In genomic region chr10:102241037-102241443, GRCh38 we compare ENCODE assay signal across 8 cellular contexts. TPM values are rescaled to one million over a fixed set of nuclear protein-coding genes. Genes with fewer than 3 reads are reported as not detected.
A peak's percentile ranks its signal among the peaks of the same experiment; 100 is the strongest.
DNase-seq lines count a peak whose midpoint lies in the region; ATAC-seq and TF ChIP-seq lines count a peak whose summit lies in the region.

No MANE protein-coding gene starts in this region.

- H2AFZ ChIP-seq in OCI-LY7 (ENCODE audit: low read length) (peak overlapping the region; percentile 7; the same call in 1 of the 2 replicates), fibroblast of lung (ENCODE audit: low read length) (peak overlapping the region; percentile 26), osteoblast (ENCODE audit: low read length) (peak overlapping the region; percentile 63)

- H3K36me3 Mint-ChIP-seq in Caco-2 (ENCODE audit: insufficient read depth, unreplicated experiment): peaks cover 15% of the 10 kb centered on the region

- TF ChIP-seq CTCF in Caco-2 (IDR thresholded peaks at IDR 0.05; ENCODE audit: insufficient read depth in 1 of 2, low read depth in 1 of 2, low read length in 1 of 2, severe bottlenecking in 1 of 2, unreplicated experiment in 1 of 2): no peak
- no peak for TF ChIP-seq CTCF in OCI-LY7 (conservative IDR thresholded peaks at IDR 0.05; ENCODE audit: low read length)
- TF ChIP-seq CTCF in fibroblast of lung (conservative IDR thresholded peaks at IDR 0.05 in 1 of 2, IDR thresholded peaks at IDR 0.05 in 1 of 2; ENCODE audit: low read depth in 1 of 2, low read length in 2 of 2): no peak
- no peak for TF ChIP-seq CTCF in osteoblast (IDR thresholded peaks at IDR 0.05; ENCODE audit: extremely low read depth, low read depth, low read length)

- peak overlapping the region; percentile 66 for H3K4me3 ChIP-seq in Caco-2 (ENCODE audit: low read depth, low read length)
- peak overlapping the region; percentile 44 for H3K4me3 ChIP-seq in OCI-LY7 (ENCODE audit: low read depth, low read length, poor library complexity, severe bottlenecking)
- H3K4me3 ChIP-seq in fibroblast of lung (replicated peaks in 1 of 4; ENCODE audit: control extremely low read depth in 1 of 4, insufficient read depth in 1 of 4, low read depth in 3 of 4, low read length in 4 of 4): peak overlapping the region; percentile 60 to 73 (median 67)
- H3K4me3 ChIP-seq in osteoblast (ENCODE audit: insufficient read depth, low read length): peak overlapping the region; percentile 82

- H3K9me3 Mint-ChIP-seq in Caco-2 (ENCODE audit: unreplicated experiment): no peaks in the 10 kb centered on the region

- peak overlapping the region; percentile 56 for H3K9ac ChIP-seq in fibroblast of lung (ENCODE audit: insufficient read depth, low read length)

- peaks cover 24% of the 10 kb centered on the region for H3K4me1 Mint-ChIP-seq in Caco-2 (ENCODE audit: low read depth, unreplicated experiment)

- DNase-seq in Caco-2 (no peak), OCI-LY7 (ENCODE audit: low spot score) (no peak), fibroblast of lung (ENCODE audit: low read depth in 2 of 2) (no peak), osteoblast (ENCODE audit: insufficient read length, low spot score, missing footprints) (peak; percentile 91), NCI-H82 treated with DMSO at 0.1 percent for 48 hours (lab: John Stamatoyannopoulos, UW; ENCODE audit: unreplicated experiment) (no peak), SIG-M5 (lab: John Stamatoyannopoulos, UW) (no peak), dedifferentiated amniotic fluid mesenchymal stem cell (ENCODE audit: extremely low spot score) (no peak)

- peaks cover 5% of the 10 kb centered on the region for H3K79me2 ChIP-seq in OCI-LY7 (ENCODE audit: insufficient read depth, low read depth, low read length)
- H3K79me2 ChIP-seq in fibroblast of lung (ENCODE audit: control insufficient read depth, insufficient read depth, low read length): peaks cover 6% of the 10 kb centered on the region
- peaks cover 7% of the 10 kb centered on the region for H3K79me2 ChIP-seq in osteoblast (ENCODE audit: insufficient read depth, low read length)

- peak overlapping the region; percentile 52 for H3K4me2 ChIP-seq in OCI-LY7 (ENCODE audit: low read length)
- H3K4me2 ChIP-seq in fibroblast of lung (ENCODE audit: extremely low read depth, insufficient read depth, low read length): peak overlapping the region; percentile 96
- H3K4me2 ChIP-seq in osteoblast (ENCODE audit: insufficient read depth, low read length): peak overlapping the region; percentile 95

- H3K36me3 ChIP-seq in Caco-2 (ENCODE audit: control insufficient read depth, insufficient read depth, low read length) (no peaks in the 10 kb centered on the region), OCI-LY7 (ENCODE audit: insufficient read depth, low read length) (no peaks in the 10 kb centered on the region), fibroblast of lung (ENCODE audit: control insufficient read depth, insufficient read depth, low read length) (no peaks in the 10 kb centered on the region), osteoblast (ENCODE audit: insufficient read depth, low read length) (no peaks in the 10 kb centered on the region)

- POLR2A ChIA-PET in Caco-2 (lab: Charles Lee): interaction anchor here (0.6 kb wide), 1 partner anchor 50 kb away, joined by 5 read pairs; no protein-coding TSS in a partner anchor
- POLR2A ChIA-PET in OCI-LY7 (lab: Charles Lee): interaction anchor here (1.0 kb wide), 1 partner anchor 39 kb away, joined by 3 read pairs; no protein-coding TSS in a partner anchor

- no peak for ATAC-seq in GM21515 (IDR thresholded peaks at IDR 0.05; ENCODE audit: unreplicated experiment)

- no peak overlapping the region for H3K27ac Mint-ChIP-seq in Caco-2 (ENCODE audit: unreplicated experiment)

- H4K20me1 ChIP-seq in OCI-LY7 (ENCODE audit: insufficient read depth, low read length) (no peaks in the 10 kb centered on the region), fibroblast of lung (ENCODE audit: control insufficient read depth, extremely low read depth, insufficient read depth, low read length) (no peaks in the 10 kb centered on the region), osteoblast (ENCODE audit: insufficient read depth, low read length) (peaks cover 4% of the 10 kb centered on the region)

- H3K27me3 ChIP-seq in Caco-2 (replicated peaks; ENCODE audit: control insufficient read depth, insufficient read depth, low read length) (no peaks in the 10 kb centered on the region), fibroblast of lung (ENCODE audit: control insufficient read depth, insufficient read depth, low read length) (peaks cover 33% of the 10 kb centered on the region), osteoblast (ENCODE audit: insufficient read depth, low read length) (peaks cover 7% of the 10 kb centered on the region)

- BruUV-seq in Caco-2 (replicated peaks; lab: Mats Ljungman, UMichigan): no TSS peak
- no TSS peak for BruUV-seq in OCI-LY7 (replicated peaks; lab: Mats Ljungman, UMichigan)

- no peak overlapping the region for H3K27ac ChIP-seq in OCI-LY7 (ENCODE audit: low read depth, low read length, poor library complexity, severe bottlenecking)
- no peak overlapping the region for H3K27ac ChIP-seq in fibroblast of lung (ENCODE audit: insufficient read depth, low read length)
- no peak overlapping the region for H3K27ac ChIP-seq in osteoblast (ENCODE audit: low read depth, low read length)

- CTCF ChIA-PET in Caco-2 (lab: Charles Lee) (interaction anchor here (0.6 to 2.4 kb wide), 8 partner anchors 10 to 261 kb away, joined by 3 to 17 read pairs (median 4); partner anchors contain the start of genes ACTR1A, ELOVL3 and NFKB2), OCI-LY7 (lab: Charles Lee; ENCODE audit: unreplicated experiment) (no interaction called here)

- intact Hi-C loops in Caco-2 (cut with micrococcal nuclease; ENCODE audit: unreplicated experiment) (no loop called here), OCI-LY7 (cut with micrococcal nuclease; ENCODE audit: unreplicated experiment) (no loop called here)

- peaks cover 6% of the 10 kb centered on the region for H3K27me3 Mint-ChIP-seq in Caco-2 (ENCODE audit: insufficient read depth, unreplicated experiment)

- H3K4me1 ChIP-seq in Caco-2 (peaks cover 8% of the 10 kb centered on the region), OCI-LY7 (ENCODE audit: insufficient read depth, low read length, poor library complexity, severe bottlenecking) (peaks cover 8% of the 10 kb centered on the region), fibroblast of lung (ENCODE audit: control insufficient read depth, extremely low read depth, insufficient read depth, low read length) (peaks cover 14% of the 10 kb centered on the region), osteoblast (ENCODE audit: insufficient read depth, low read length) (peaks cover 27% of the 10 kb centered on the region)

- H3K9me3 ChIP-seq in Caco-2 (no peaks in the 10 kb centered on the region), OCI-LY7 (ENCODE audit: low read length) (no peaks in the 10 kb centered on the region), fibroblast of lung (ENCODE audit: control insufficient read depth, insufficient read depth, low read depth, low read length) (no peaks in the 10 kb centered on the region), osteoblast (ENCODE audit: low read depth, low read length) (no peaks in the 10 kb centered on the region)

- no peaks in the 10 kb centered on the region for H3K9me2 ChIP-seq in OCI-LY7 (ENCODE audit: insufficient read depth, low read length)

- H3K4me3 Mint-ChIP-seq in Caco-2 (ENCODE audit: unreplicated experiment): peak overlapping the region; percentile 90

RNA-seq across cellular contexts. Expression of gene PITX3, which starts 0.3 kb away (rescaled TPM):
- total RNA-seq in Caco-2 (2022) (not detected in 2 replicates), OCI-LY7 (2022) (not detected in 2 replicates), fibroblast of lung (not detected in 2 replicates), osteoblast (under 0.01 TPM in 1 of 2 replicates, not detected in the other)
- not detected in 2 replicates for total RNA-seq in OCI-LY7 (2014; rRNA removed; shearing (Covaris generic))
- polyA plus RNA-seq in fibroblast of lung: not detected in 2 replicates
- polyA plus RNA-seq in fibroblast of lung (2012): 0.10 TPM in 1 of 2 replicates, not detected in the other
- polyA minus RNA-seq in fibroblast of lung (ENCODE audit: low replicate concordance): not detected in 2 replicates

RNA-seq across cellular contexts. Expression of gene GBF1, which starts 4.3 kb away (rescaled TPM):
- 69.1 and 69.8 TPM in 2 replicates for total RNA-seq in Caco-2 (2022)
- 13.8 and 17.8 TPM in 2 replicates for total RNA-seq in OCI-LY7 (2014; rRNA removed; shearing (Covaris generic))
- 33.4 and 36.9 TPM in 2 replicates for total RNA-seq in OCI-LY7 (2022)
- 14.4 and 24.6 TPM in 2 replicates for total RNA-seq in fibroblast of lung
- 24.1 and 31.6 TPM in 2 replicates for polyA plus RNA-seq in fibroblast of lung
- 38.5 and 42.9 TPM in 2 replicates for polyA plus RNA-seq in fibroblast of lung (2012)
- polyA minus RNA-seq in fibroblast of lung (ENCODE audit: low replicate concordance): 163 and 198 TPM in 2 replicates
- total RNA-seq in osteoblast: 37.4 and 38.0 TPM in 2 replicates

RNA-seq across cellular contexts. Expression of gene ELOVL3, which starts 14.9 kb away (rescaled TPM):
- total RNA-seq in Caco-2 (2022) (1.4 and 2.2 TPM in 2 replicates), OCI-LY7 (2022) (0.48 TPM in 1 of 2 replicates, not detected in the other), fibroblast of lung (0.26 and 0.66 TPM in 2 replicates), osteoblast (2.2 and 2.7 TPM in 2 replicates)
- 0.62 TPM in 1 of 2 replicates, not detected in the other for total RNA-seq in OCI-LY7 (2014; rRNA removed; shearing (Covaris generic))
- polyA plus RNA-seq in fibroblast of lung: 0.24 and 0.27 TPM in 2 replicates
- polyA plus RNA-seq in fibroblast of lung (2012): 0.08 and 0.30 TPM in 2 replicates
- polyA minus RNA-seq in fibroblast of lung (ENCODE audit: low replicate concordance): 3.0 TPM in 1 of 2 replicates, not detected in the other

Comparison
In these comparisons a context has a peak if more than half of its experiments do, and no peak if none do; other contexts are left out.
1. H2AFZ ChIP-seq: peak in every context shown above with its lines; median percentile 63 in osteoblast; 26 in fibroblast of lung; 7 in OCI-LY7.